ENCODE assay signal across 9 cellular contexts in genomic region chr4:126583509-126583908, GRCh38.
DNase-seq lines count a peak whose midpoint lies in the region; FAIRE-seq lines count a peak whose summit lies in the region.
"Had no signal": no experiment of that assay in that cellular context is flagged by ENCODE, and none has a peak within 500 bp of the region (broad histone marks: within the 10 kb centered on the region; RNA-seq: fewer than 3 reads in every experiment).

No MANE protein-coding gene starts in this region.

- DNase-seq in EH (ENCODE audit: low read depth) (peak; percentile 13), HTR-8/SVneo (ENCODE audit: insufficient read length, low spot score) (no peak), UCSD-AML1 (lab: John Stamatoyannopoulos, UW; ENCODE audit: unreplicated experiment) (peak; percentile 20), iPS-NIHi11 (ENCODE audit: low spot score) (peak; percentile 45), NCI-H345 (lab: John Stamatoyannopoulos, UW) (no peak), cerebellar nuclear complex (lab: John Stamatoyannopoulos, UW) (no peak), NCI-H524 treated with DMSO at 0.1 percent for 48 hours (lab: John Stamatoyannopoulos, UW) (no peak), immature natural killer cell (no peak)
- DNase-seq: midbrain had no signal

- H3K36me3 Mint-ChIP-seq in immature natural killer cell: peaks cover 0 to 3% (median 0%) of the 10 kb centered on the region in 3 donors

- no peaks in the 10 kb centered on the region for H3K4me1 Mint-ChIP-seq in immature natural killer cell

- H3K27me3 Mint-ChIP-seq in immature natural killer cell (ENCODE audit: low read depth in 3 of 3): peaks cover 0 to 2% (median 0%) of the 10 kb centered on the region in 3 donors

- no peak overlapping the region for H3K27ac Mint-ChIP-seq in immature natural killer cell

- FAIRE-seq in HTR-8/SVneo (lab: Jason Lieb, UNC): peak; percentile 48

- H3K9me3 Mint-ChIP-seq in immature natural killer cell: peaks cover 9 to 52% (median 17%) of the 10 kb centered on the region in 6 donors

- no peak overlapping the region for H3K4me3 Mint-ChIP-seq in immature natural killer cell

Comparison
In these comparisons a context has a peak if more than half of its experiments do, and no peak if none do; other contexts are left out.
1. DNase-seq: peak in EH (single experiment), UCSD-AML1 (single experiment) and iPS-NIHi11 (single experiment); none in HTR-8/SVneo (single experiment), NCI-H345 (single experiment), cerebellar nuclear complex (0 of 2), NCI-H524 treated with DMSO at 0.1 percent for 48 hours (single experiment) and immature natural killer cell (0 of 3).